Comparison of ENCODE assay signal across 8 cellular contexts in the genomic region with DNA sequence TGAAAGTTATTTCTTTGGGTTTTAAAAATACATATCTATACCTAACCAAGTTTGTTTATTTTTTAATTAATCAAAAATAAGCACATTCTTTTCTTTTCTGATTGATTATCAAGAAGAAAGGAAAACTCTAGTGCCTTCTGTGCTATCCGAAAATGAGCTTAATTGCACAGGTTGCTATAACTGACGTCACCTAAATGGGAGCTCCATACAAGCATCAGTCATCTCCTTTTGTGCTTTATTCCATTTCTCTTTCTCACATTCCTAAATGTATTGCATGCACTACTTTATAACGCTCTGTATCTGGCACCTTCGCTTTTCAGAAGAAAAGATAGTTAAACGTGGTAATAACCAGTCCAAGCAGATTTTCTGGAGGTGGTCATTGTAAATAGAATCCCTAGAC.
"Had no signal": no experiment of that assay in that cellular context is flagged by ENCODE, and none has a peak within 500 bp of the region (broad histone marks: within the 10 kb centered on the region; RNA-seq: fewer than 3 reads in every experiment).

No MANE protein-coding gene starts in this region.

- ATAC-seq: GM12878 had no signal

- DNase-seq: GDM1, GF-D8 had no signal

- FAIRE-seq: G401.6, GM12878, GM12891, GM12892, GM18507, GM19239 had no signal

- H3K4me3 ChIP-seq: GM12878 had no signal
